Comparison of ENCODE assay signal across 1 cellular context in the genomic region with DNA sequence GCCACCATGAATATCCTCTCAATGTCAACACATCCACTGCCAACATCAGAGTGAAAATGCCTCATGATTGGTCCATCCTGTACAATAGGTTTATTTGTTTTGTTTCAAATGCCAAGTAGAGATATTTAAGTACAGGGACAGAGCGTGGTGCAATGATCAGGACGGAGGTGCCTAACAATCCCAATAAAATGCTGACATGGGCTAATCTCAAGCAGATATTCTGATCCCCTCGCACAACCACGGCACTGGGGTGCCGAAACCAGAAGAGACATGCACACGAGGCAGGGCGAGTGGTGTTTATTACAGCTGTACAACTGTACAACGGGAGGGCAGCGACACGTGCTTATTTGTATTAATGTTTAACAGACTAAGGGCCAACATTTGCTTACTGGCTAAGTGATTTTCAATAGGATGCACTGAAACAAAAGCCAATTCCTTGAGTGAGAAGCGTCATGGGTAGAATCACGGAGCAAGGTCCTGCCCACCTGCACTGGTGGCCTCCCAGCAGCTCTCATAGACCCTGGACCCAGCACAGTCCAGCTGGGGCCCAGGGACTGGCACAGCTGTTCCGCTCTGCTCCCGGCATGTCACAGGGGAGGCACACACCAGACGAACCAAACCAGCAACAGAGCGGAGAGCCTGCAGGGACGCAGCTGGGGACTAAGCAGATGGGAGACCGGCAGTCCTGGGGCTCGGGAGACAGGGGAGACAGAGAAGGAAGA.
A peak's percentile ranks its signal among the peaks of the same experiment; 100 is the strongest.
TF ChIP-seq lines count a peak whose summit lies in the region.

No MANE protein-coding gene starts in this region.

TF ChIP-seq in K562, 482 proteins besides CTCF, POLR2A, EP300 and RAD21 (continued from another document):
- TF ChIP-seq C11orf30 (IDR thresholded peaks at IDR 0.05; ENCODE audit: low read depth) (0 out of 2 replicates have a peak, but pooled peaks have one; percentile 57), ZNF274 (IDR thresholded peaks at IDR 0.05; ENCODE audit: borderline replicate concordance, low read depth, low read length) (no peak)
